In the genomic region with DNA sequence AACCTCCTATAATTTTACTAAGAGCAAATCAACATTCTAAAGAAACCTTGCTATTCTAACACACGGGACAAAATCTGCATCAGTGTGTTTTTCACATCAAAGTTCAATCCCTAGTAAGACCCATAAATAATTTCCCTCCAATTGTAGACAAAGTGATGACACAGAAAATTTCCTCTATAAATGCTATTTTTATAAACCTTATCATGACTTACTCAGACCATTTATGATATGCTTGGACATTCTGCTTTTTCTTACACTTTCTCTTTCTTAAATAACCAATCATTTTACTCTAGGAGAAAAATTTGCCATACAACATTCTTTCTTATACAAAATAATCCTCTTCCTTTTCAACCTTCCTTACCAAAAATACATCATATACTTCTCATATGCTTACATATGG, we compare ENCODE assay signal across 1 cellular context.
TF ChIP-seq lines count a peak whose summit lies in the region.

No MANE protein-coding gene starts in this region.

TF ChIP-seq in HepG2, 621 proteins besides CTCF, POLR2A, EP300 and RAD21 (continued from another document):
- TF ChIP-seq, protein P1, sequence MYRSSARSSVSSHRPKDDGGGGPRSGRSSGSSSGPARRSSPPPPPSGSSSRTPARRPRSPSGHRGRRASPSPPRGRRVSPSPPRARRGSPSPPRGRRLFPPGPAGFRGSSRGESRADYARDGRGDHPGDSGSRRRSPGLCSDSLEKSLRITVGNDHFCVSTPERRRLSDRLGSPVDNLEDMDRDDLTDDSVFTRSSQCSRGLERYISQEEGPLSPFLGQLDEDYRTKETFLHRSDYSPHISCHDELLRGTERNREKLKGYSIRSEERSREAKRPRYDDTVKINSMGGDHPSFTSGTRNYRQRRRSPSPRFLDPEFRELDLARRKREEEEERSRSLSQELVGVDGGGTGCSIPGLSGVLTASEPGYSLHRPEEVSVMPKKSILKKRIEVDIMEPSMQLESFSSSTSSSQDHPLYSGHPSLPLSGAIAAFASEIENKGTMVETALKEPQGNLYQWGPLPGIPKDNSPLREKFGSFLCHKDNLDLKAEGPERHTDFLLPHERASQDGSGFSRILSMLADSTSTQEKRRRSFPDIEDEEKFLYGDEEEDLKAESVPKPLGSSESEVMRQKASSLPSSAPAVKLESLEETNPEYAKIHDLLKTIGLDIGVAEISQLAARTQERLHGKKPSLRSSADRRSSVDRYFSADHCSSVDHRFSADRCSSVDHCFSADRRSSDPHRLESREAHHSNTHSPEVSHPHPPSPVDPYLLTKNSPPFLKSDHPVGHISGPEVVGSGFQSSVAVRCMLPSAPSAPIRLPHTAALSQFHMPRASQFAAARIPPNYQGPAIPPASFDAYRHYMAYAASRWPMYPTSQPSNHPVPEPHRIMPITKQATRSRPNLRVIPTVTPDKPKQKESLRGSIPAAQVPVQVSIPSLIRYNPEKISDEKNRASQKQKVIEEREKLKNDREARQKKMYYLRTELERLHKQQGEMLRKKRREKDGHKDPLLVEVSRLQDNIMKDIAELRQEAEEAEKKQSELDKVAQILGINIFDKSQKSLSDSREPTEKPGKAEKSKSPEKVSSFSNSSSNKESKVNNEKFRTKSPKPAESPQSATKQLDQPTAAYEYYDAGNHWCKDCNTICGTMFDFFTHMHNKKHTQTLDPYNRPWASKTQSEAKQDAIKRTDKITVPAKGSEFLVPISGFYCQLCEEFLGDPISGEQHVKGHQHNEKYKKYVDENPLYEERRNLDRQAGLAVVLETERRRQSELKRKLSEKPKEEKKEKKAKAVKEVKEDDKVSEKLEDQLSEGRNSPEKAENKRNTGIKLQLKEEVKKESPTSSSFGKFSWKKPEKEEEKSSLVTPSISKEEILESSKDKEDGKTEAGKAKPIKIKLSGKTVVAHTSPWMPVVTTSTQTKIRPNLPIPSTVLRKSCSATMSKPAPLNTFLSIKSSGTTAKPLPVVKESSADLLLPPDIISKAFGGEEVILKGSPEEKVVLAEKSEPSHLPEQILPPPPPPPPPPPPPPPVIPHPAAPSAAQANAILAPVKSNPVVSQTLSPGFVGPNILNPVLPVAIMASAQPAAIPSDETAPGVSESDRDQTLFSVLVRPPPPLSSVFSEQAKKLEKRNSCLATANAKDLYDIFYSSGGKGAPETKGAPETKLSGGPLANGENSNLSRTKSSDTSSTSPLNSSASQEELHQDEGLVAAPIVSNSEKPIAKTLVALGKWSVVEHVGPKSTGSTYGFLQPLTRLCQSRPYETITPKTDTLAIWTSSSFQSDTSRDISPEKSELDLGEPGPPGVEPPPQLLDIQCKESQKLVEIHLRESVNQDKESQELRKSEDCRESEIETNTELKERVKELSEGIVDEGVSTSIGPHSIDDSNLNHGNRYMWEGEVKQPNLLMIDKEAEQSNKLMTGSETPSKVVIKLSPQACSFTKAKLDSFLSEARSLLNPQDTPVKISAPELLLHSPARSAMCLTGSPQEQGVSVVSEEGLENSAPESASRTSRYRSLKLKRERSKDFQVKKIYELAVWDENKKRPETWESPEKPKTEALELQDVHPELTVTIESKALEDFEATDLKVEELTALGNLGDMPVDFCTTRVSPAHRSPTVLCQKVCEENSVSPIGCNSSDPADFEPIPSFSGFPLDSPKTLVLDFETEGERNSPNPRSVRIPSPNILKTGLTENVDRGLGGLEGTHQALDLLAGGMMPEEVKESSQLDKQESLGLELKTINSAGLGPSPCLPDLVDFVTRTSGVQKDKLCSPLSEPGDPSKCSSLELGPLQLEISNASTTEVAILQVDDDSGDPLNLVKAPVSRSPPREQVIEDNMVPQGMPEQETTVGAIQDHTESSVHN (CRISPR knock-in tag; IDR thresholded peaks at IDR 0.05), result no peak
- TF ChIP-seq ZNF576 (CRISPR knock-in tag; IDR thresholded peaks at IDR 0.05) (no peak), SNAPC2 (CRISPR knock-in tag; IDR thresholded peaks at IDR 0.05) (no peak)
TF ChIP-seq in HepG2: peak in this region for 0.
